Comparison of ENCODE assay signal across 22 cellular contexts in the genomic region with DNA sequence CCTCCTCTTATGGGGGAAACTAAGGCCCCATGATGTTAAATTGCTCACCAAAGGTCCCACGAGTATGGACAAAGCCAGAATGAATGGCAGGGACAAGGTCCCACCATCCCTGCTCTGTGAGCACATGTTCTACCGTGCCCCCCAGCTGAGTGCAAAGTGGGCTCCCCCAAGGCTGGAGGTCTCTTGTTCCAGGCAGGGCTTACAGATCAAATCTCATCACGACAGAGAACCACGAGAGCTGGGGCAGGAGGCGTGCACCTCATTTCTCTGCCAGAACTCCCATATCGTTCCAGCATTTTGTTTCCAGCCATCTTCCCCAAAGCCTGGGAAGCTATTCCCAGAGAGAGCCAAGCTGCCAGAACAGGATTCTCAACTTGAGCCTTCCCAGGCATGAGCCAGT.
"Had no signal": no experiment of that assay in that cellular context is flagged by ENCODE, and none has a peak within 500 bp of the region (broad histone marks: within the 10 kb centered on the region; RNA-seq: fewer than 3 reads in every experiment).

No MANE protein-coding gene starts in this region.

- H3K4me2 ChIP-seq: hepatocyte had no signal

- H3K4me1 ChIP-seq: prostate gland had no signal

- H3K36me3 Mint-ChIP-seq: activated naive CD8-positive, alpha-beta T cell treated with anti-CD3 and anti-CD28 coated beads for 36 hours; immature natural killer cell; naive B cell; stimulated activated memory B cell treated with anti-CD40 and anti-IgM and Interleukin-4, amounts not matched to agents 10 μg/mL and 1 μg/mL and 100 μg/mL, for 72 hours had no signal

- H3K4me3 Mint-ChIP-seq: activated CD8-positive, alpha-beta T cell treated with anti-CD3 and anti-CD28 coated beads, Interleukin-2, amount 10 ng/mL, durations not matched to agents 7 days and 5 days; activated naive CD8-positive, alpha-beta T cell treated with anti-CD3 and anti-CD28 coated beads for 36 hours; activated T-helper 1 cell treated with anti-CD3 and anti-CD28 coated beads, Interleukin-12 subunit alpha, Interleukin-12 subunit beta, Interleukin-2, Interleukin-4 antibody, amounts not matched to agents 30 ng/mL and 10 ng/mL and 1 ng/mL, durations not matched to agents 14 hours and 24 hours and 36 hours; dendritic cell treated with granulocyte-macrophage colony-stimulating factor and Interleukin-4, amounts not matched to agents 40 ng/mL and 50 ng/mL, for 4 days; stimulated activated memory B cell treated with anti-CD40 and anti-IgM and Interleukin-4, amounts not matched to agents 10 μg/mL and 1 μg/mL and 100 μg/mL, for 72 hours had no signal

- H3K27me3 ChIP-seq: hepatocyte had no signal

- H3K9me3 ChIP-seq: prostate gland had no signal

- H3K36me3 ChIP-seq: prostate gland had no signal

- H3K27ac Mint-ChIP-seq: activated CD8-positive, alpha-beta T cell treated with anti-CD3 and anti-CD28 coated beads, Interleukin-2, amount 10 ng/mL, durations not matched to agents 7 days and 5 days; activated naive CD8-positive, alpha-beta T cell treated with anti-CD3 and anti-CD28 coated beads for 36 hours; activated T-helper 1 cell treated with anti-CD3 and anti-CD28 coated beads, Interleukin-12 subunit alpha, Interleukin-12 subunit beta, Interleukin-2, Interleukin-4 antibody, amounts not matched to agents 30 ng/mL and 10 ng/mL and 1 ng/mL, durations not matched to agents 14 hours and 24 hours and 36 hours; dendritic cell treated with granulocyte-macrophage colony-stimulating factor and Interleukin-4, amounts not matched to agents 40 ng/mL and 50 ng/mL, for 4 days; immature natural killer cell; naive B cell; stimulated activated memory B cell treated with anti-CD40 and anti-IgM and Interleukin-4, amounts not matched to agents 10 μg/mL and 1 μg/mL and 100 μg/mL, for 72 hours had no signal

- H3K4me3 ChIP-seq: hepatocyte, prostate gland had no signal

- H3K9me3 Mint-ChIP-seq: activated naive CD8-positive, alpha-beta T cell treated with anti-CD3 and anti-CD28 coated beads for 36 hours; activated T-helper 1 cell treated with anti-CD3 and anti-CD28 coated beads, Interleukin-12 subunit alpha, Interleukin-12 subunit beta, Interleukin-2, Interleukin-4 antibody, amounts not matched to agents 30 ng/mL and 10 ng/mL and 1 ng/mL, durations not matched to agents 14 hours and 24 hours and 36 hours; dendritic cell treated with granulocyte-macrophage colony-stimulating factor and Interleukin-4, amounts not matched to agents 40 ng/mL and 50 ng/mL, for 4 days; immature natural killer cell; stimulated activated memory B cell treated with anti-CD40 and anti-IgM and Interleukin-4, amounts not matched to agents 10 μg/mL and 1 μg/mL and 100 μg/mL, for 72 hours had no signal

- H2AFZ ChIP-seq: hepatocyte had no signal

- H3K79me2 ChIP-seq: hepatocyte had no signal

- ATAC-seq: activated CD8-positive, alpha-beta T cell treated with anti-CD3 and anti-CD28 coated beads, Interleukin-2, amount 10 ng/mL, durations not matched to agents 7 days and 5 days; stimulated activated memory B cell treated with anti-CD40 and anti-IgM and Interleukin-4, amounts not matched to agents 10 μg/mL and 1 μg/mL and 100 μg/mL, for 72 hours had no signal

- DNase-seq: activated CD4-positive, alpha-beta T cell treated with anti-CD3 and anti-CD28 coated beads for 1 hour; activated CD4-positive, alpha-beta T cell treated with anti-CD3 and anti-CD28 coated beads, Interleukin-2, amount 50 U/mL, for 1 hour; activated CD8-positive, alpha-beta T cell treated with anti-CD3 and anti-CD28 coated beads, Interleukin-2, amount 10 ng/mL, durations not matched to agents 7 days and 5 days; activated gamma-delta T cell; activated naive CD8-positive, alpha-beta T cell treated with anti-CD3 and anti-CD28 coated beads for 36 hours; amygdala; effector CD8-positive, alpha-beta T cell; erythroblast; foreskin melanocyte; glutamatergic neuron; immature natural killer cell; mesendoderm; naive B cell; small intestine; stimulated activated CD4-positive, alpha-beta T cell treated with anti-CD3 and anti-CD28 coated beads, Interleukin-15, amount 100 ng/mL, for 24 hours; T-helper 9 cell; trophoblast cell had no signal

- H3K27ac ChIP-seq: hepatocyte, prostate gland had no signal

- FAIRE-seq: small intestine had no signal
